Comparison of ENCODE assay signal across 8 cellular contexts in genomic region chr9:34328983-34329832, GRCh38.
A peak's percentile ranks its signal among the peaks of the same experiment; 100 is the strongest.
DNase-seq lines count a peak whose midpoint lies in the region; ATAC-seq lines count a peak whose summit lies in the region.

A gene with protein sequence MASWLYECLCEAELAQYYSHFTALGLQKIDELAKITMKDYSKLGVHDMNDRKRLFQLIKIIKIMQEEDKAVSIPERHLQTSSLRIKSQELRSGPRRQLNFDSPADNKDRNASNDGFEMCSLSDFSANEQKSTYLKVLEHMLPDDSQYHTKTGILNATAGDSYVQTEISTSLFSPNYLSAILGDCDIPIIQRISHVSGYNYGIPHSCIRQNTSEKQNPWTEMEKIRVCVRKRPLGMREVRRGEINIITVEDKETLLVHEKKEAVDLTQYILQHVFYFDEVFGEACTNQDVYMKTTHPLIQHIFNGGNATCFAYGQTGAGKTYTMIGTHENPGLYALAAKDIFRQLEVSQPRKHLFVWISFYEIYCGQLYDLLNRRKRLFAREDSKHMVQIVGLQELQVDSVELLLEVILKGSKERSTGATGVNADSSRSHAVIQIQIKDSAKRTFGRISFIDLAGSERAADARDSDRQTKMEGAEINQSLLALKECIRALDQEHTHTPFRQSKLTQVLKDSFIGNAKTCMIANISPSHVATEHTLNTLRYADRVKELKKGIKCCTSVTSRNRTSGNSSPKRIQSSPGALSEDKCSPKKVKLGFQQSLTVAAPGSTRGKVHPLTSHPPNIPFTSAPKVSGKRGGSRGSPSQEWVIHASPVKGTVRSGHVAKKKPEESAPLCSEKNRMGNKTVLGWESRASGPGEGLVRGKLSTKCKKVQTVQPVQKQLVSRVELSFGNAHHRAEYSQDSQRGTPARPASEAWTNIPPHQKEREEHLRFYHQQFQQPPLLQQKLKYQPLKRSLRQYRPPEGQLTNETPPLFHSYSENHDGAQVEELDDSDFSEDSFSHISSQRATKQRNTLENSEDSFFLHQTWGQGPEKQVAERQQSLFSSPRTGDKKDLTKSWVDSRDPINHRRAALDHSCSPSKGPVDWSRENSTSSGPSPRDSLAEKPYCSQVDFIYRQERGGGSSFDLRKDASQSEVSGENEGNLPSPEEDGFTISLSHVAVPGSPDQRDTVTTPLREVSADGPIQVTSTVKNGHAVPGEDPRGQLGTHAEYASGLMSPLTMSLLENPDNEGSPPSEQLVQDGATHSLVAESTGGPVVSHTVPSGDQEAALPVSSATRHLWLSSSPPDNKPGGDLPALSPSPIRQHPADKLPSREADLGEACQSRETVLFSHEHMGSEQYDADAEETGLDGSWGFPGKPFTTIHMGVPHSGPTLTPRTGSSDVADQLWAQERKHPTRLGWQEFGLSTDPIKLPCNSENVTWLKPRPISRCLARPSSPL (N-terminal part only) (minus strand): TSS chr9:34329268. CDS start chr9:34311346, 17,922 bp downstream.
Gene NUDT2, plus strand, starts transcription at chr9:34329569. Its CDS starts 9,471 bp downstream, at chr9:34339040.

- H3K4me3 ChIP-seq in GM08714 (ENCODE audit: low read length) (peak within 1 kb of the TSS; percentile 84), SK-N-MC (peak within 1 kb of the TSS; percentile 98)

- H3K27ac ChIP-seq in SK-N-MC: peak within 1 kb of the TSS; percentile 85

- no peaks in the 10 kb centered on the region for H3K36me3 Mint-ChIP-seq in activated naive CD4-positive, alpha-beta T cell treated with anti-CD3 and anti-CD28 coated beads, Interleukin-2, amount 50 U/mL, for 24 hours

- DNase-seq in NCI-H1048 (lab: John Stamatoyannopoulos, UW): peak; percentile 99
- peak; percentile 99 for DNase-seq in SK-N-MC (ENCODE audit: low read depth, low spot score)
- peak; percentile 99 for DNase-seq in globus pallidus (ENCODE audit: low spot score)
- peak; percentile 100 for DNase-seq in non-pigmented ciliary epithelial cell (ENCODE audit: low read depth)
- DNase-seq in superior temporal gyrus (ENCODE audit: extremely low spot score): peak; percentile 100

- no peaks in the 10 kb centered on the region for H3K27me3 Mint-ChIP-seq in activated naive CD4-positive, alpha-beta T cell treated with anti-CD3 and anti-CD28 coated beads, Interleukin-2, amount 50 U/mL, for 24 hours

- peak within 1 kb of the TSS; percentile 98 for H3K27ac Mint-ChIP-seq in activated naive CD4-positive, alpha-beta T cell treated with anti-CD3 and anti-CD28 coated beads, Interleukin-2, amount 50 U/mL, for 24 hours

- peaks cover 40% of the 10 kb centered on the region for H3K4me1 Mint-ChIP-seq in activated naive CD4-positive, alpha-beta T cell treated with anti-CD3 and anti-CD28 coated beads, Interleukin-2, amount 50 U/mL, for 24 hours

- peak; percentile 92 for ATAC-seq in HG02588 (IDR thresholded peaks at IDR 0.05; ENCODE audit: unreplicated experiment)

- no peaks in the 10 kb centered on the region for H3K9me3 Mint-ChIP-seq in activated naive CD4-positive, alpha-beta T cell treated with anti-CD3 and anti-CD28 coated beads, Interleukin-2, amount 50 U/mL, for 24 hours

- peak within 1 kb of the TSS; percentile 98 for H3K4me3 Mint-ChIP-seq in activated naive CD4-positive, alpha-beta T cell treated with anti-CD3 and anti-CD28 coated beads, Interleukin-2, amount 50 U/mL, for 24 hours

- peak within 1 kb of the TSS; percentile 96 for H3K9ac ChIP-seq in SK-N-MC (ENCODE audit: insufficient read length)

- no peaks in the 10 kb centered on the region for H3K36me3 ChIP-seq in SK-N-MC (ENCODE audit: insufficient read depth, low read length)

- H3K9me3 ChIP-seq in SK-N-MC (ENCODE audit: low read depth, low read length): no peaks in the 10 kb centered on the region; the same call in 1 of the 2 replicates

Comparison
In these comparisons a context has a peak if more than half of its experiments do, and no peak if none do; other contexts are left out.
1. Peak in every context shown above with its lines: DNase-seq, ATAC-seq, H3K4me3 ChIP-seq and H3K27ac ChIP-seq.